In genomic region chr21:29034678-29035077, GRCh38 we compare ENCODE assay signal across 16 cellular contexts.
"Had no signal": no experiment of that assay in that cellular context is flagged by ENCODE, and none has a peak within 500 bp of the region (broad histone marks: within the 10 kb centered on the region; RNA-seq: fewer than 3 reads in every experiment).

No MANE protein-coding gene starts in this region.

- H3K27ac Mint-ChIP-seq: natural killer cell treated with Interleukin-12 subunit alpha and Interleukin-12 subunit beta and Interleukin-15 and Interleukin-18, amount 100 ng/mL, for 72 hours had no signal

- H3K4me3 Mint-ChIP-seq: natural killer cell treated with Interleukin-12 subunit alpha and Interleukin-12 subunit beta and Interleukin-15 and Interleukin-18, amount 100 ng/mL, for 72 hours; stimulated activated effector memory CD8-positive, alpha-beta T cell treated with anti-CD3 and anti-CD28 coated beads, Interleukin-12 subunit alpha, Interleukin-12 subunit beta, amount 100 ng/mL, for 72 hours had no signal

- DNase-seq: activated CD4-positive, CD25-positive, alpha-beta regulatory T cell; activated naive CD4-positive, alpha-beta T cell treated with anti-CD3 and anti-CD28 coated beads, Interleukin-2, amount 50 U/mL, for 16 hours; amniotic stem cell; body of pancreas; caudate nucleus; hippocampal formation; left lung; posterior cingulate gyrus; retina; thyroid gland had no signal

- FAIRE-seq: keratinocyte had no signal

- H3K36me3 Mint-ChIP-seq: stimulated activated effector memory CD8-positive, alpha-beta T cell treated with anti-CD3 and anti-CD28 coated beads, Interleukin-12 subunit alpha, Interleukin-12 subunit beta, amount 100 ng/mL, for 72 hours had no signal

- H3K4me1 ChIP-seq: body of pancreas, esophagus muscularis mucosa, left lung, vagina had no signal

- H3K27me3 ChIP-seq: body of pancreas, esophagus muscularis mucosa, left lung, thyroid gland, vagina had no signal

- H3K9me3 Mint-ChIP-seq: natural killer cell treated with Interleukin-12 subunit alpha and Interleukin-12 subunit beta and Interleukin-15 and Interleukin-18, amount 100 ng/mL, for 72 hours; stimulated activated effector memory CD8-positive, alpha-beta T cell treated with anti-CD3 and anti-CD28 coated beads, Interleukin-12 subunit alpha, Interleukin-12 subunit beta, amount 100 ng/mL, for 72 hours had no signal

- H3K27me3 Mint-ChIP-seq: natural killer cell treated with Interleukin-12 subunit alpha and Interleukin-12 subunit beta and Interleukin-15 and Interleukin-18, amount 100 ng/mL, for 72 hours had no signal

- H3K9me3 ChIP-seq: body of pancreas, esophagus muscularis mucosa, left lung, thyroid gland, vagina had no signal

- H3K27ac ChIP-seq: body of pancreas, esophagus muscularis mucosa, left lung, thyroid gland, vagina had no signal

- ATAC-seq: body of pancreas; left lung; natural killer cell treated with Interleukin-12 subunit alpha and Interleukin-12 subunit beta and Interleukin-15 and Interleukin-18, amount 100 ng/mL, for 72 hours; stimulated activated effector memory CD8-positive, alpha-beta T cell treated with anti-CD3 and anti-CD28 coated beads, Interleukin-12 subunit alpha, Interleukin-12 subunit beta, amount 100 ng/mL, for 72 hours had no signal

- H3K4me3 ChIP-seq: body of pancreas, coronary artery, esophagus muscularis mucosa, left lung, thyroid gland, vagina had no signal
